29 cellular contexts compared by ENCODE assay signal in genomic region chr20:39445095-39445494, GRCh38.
"Had no signal": no experiment of that assay in that cellular context is flagged by ENCODE, and none has a peak within 500 bp of the region (broad histone marks: within the 10 kb centered on the region; RNA-seq: fewer than 3 reads in every experiment).

No MANE protein-coding gene starts in this region.

- H3K36me3 Mint-ChIP-seq: stimulated activated effector memory CD8-positive, alpha-beta T cell treated with anti-CD3 and anti-CD28 coated beads, Interleukin-12 subunit alpha, Interleukin-12 subunit beta, amount 100 ng/mL, for 72 hours; stimulated activated memory B cell treated with anti-CD40 and anti-IgM and Interleukin-4, amounts not matched to agents 10 μg/mL and 1 μg/mL and 100 μg/mL, for 72 hours; stimulated activated naive B cell treated with anti-CD40 and anti-IgM and Interleukin-4, amounts not matched to agents 10 μg/mL and 1 μg/mL and 100 μg/mL, for 72 hours; type B pancreatic cell had no signal

- FAIRE-seq: urothelium cell line had no signal

- H3K4me3 Mint-ChIP-seq: stimulated activated effector memory CD8-positive, alpha-beta T cell treated with anti-CD3 and anti-CD28 coated beads, Interleukin-12 subunit alpha, Interleukin-12 subunit beta, amount 100 ng/mL, for 72 hours; stimulated activated memory B cell treated with anti-CD40 and anti-IgM and Interleukin-4, amounts not matched to agents 10 μg/mL and 1 μg/mL and 100 μg/mL, for 72 hours; stimulated activated naive B cell treated with anti-CD40 and anti-IgM and Interleukin-4, amounts not matched to agents 10 μg/mL and 1 μg/mL and 100 μg/mL, for 72 hours; stimulated activated naive CD8-positive, alpha-beta T cell treated with anti-CD3 and anti-CD28 coated beads, Interleukin-15, amount 100 ng/mL, for 72 hours; stimulated activated naive CD8-positive, alpha-beta T cell treated with anti-CD3 and anti-CD28 coated beads, Interleukin-15, Interleukin-2, amounts not matched to agents 100 ng/mL and 50 ng/mL, for 24 hours; type B pancreatic cell had no signal

- H3K4me1 Mint-ChIP-seq: stimulated activated effector memory CD8-positive, alpha-beta T cell treated with anti-CD3 and anti-CD28 coated beads, Interleukin-12 subunit alpha, Interleukin-12 subunit beta, amount 100 ng/mL, for 72 hours; stimulated activated memory B cell treated with anti-CD40 and anti-IgM and Interleukin-4, amounts not matched to agents 10 μg/mL and 1 μg/mL and 100 μg/mL, for 72 hours; stimulated activated naive B cell treated with anti-CD40 and anti-IgM and Interleukin-4, amounts not matched to agents 10 μg/mL and 1 μg/mL and 100 μg/mL, for 72 hours; stimulated activated naive CD8-positive, alpha-beta T cell treated with anti-CD3 and anti-CD28 coated beads, Interleukin-15, amount 100 ng/mL, for 72 hours had no signal

- H3K4me3 ChIP-seq: stomach, suprapubic skin, testis, thoracic aorta, thyroid gland, tibial artery, tibial nerve, transverse colon, upper lobe of left lung, upper lobe of right lung, uterus, vagina had no signal

- H3K4me1 ChIP-seq: stomach, suprapubic skin, testis, thyroid gland, tibial artery, tibial nerve, transverse colon, upper lobe of left lung, upper lobe of right lung, uterus, vagina had no signal

- H3K27me3 Mint-ChIP-seq: stimulated activated memory B cell treated with anti-CD40 and anti-IgM and Interleukin-4, amounts not matched to agents 10 μg/mL and 1 μg/mL and 100 μg/mL, for 72 hours; stimulated activated naive CD8-positive, alpha-beta T cell treated with anti-CD3 and anti-CD28 coated beads, Interleukin-15, amount 100 ng/mL, for 72 hours; type B pancreatic cell had no signal

- H3K27ac ChIP-seq: stomach, suprapubic skin, testis, thoracic aorta, thyroid gland, tibial artery, tibial nerve, transverse colon, upper lobe of left lung, upper lobe of right lung, uterus, vagina had no signal

- H3K27me3 ChIP-seq: stomach, suprapubic skin, testis, thyroid gland, tibial artery, tibial nerve, transverse colon, upper lobe of left lung, upper lobe of right lung, uterus, vagina had no signal

- H3K27ac Mint-ChIP-seq: stimulated activated effector memory CD8-positive, alpha-beta T cell treated with anti-CD3 and anti-CD28 coated beads, Interleukin-12 subunit alpha, Interleukin-12 subunit beta, amount 100 ng/mL, for 72 hours; stimulated activated memory B cell treated with anti-CD40 and anti-IgM and Interleukin-4, amounts not matched to agents 10 μg/mL and 1 μg/mL and 100 μg/mL, for 72 hours; stimulated activated naive B cell treated with anti-CD40 and anti-IgM and Interleukin-4, amounts not matched to agents 10 μg/mL and 1 μg/mL and 100 μg/mL, for 72 hours; stimulated activated naive CD8-positive, alpha-beta T cell treated with anti-CD3 and anti-CD28 coated beads, Interleukin-15, amount 100 ng/mL, for 72 hours; stimulated activated naive CD8-positive, alpha-beta T cell treated with anti-CD3 and anti-CD28 coated beads, Interleukin-15, Interleukin-2, amounts not matched to agents 100 ng/mL and 50 ng/mL, for 24 hours; type B pancreatic cell had no signal

- ATAC-seq: stimulated activated effector memory CD8-positive, alpha-beta T cell treated with anti-CD3 and anti-CD28 coated beads, Interleukin-12 subunit alpha, Interleukin-12 subunit beta, amount 100 ng/mL, for 72 hours; stimulated activated memory B cell treated with anti-CD40 and anti-IgM and Interleukin-4, amounts not matched to agents 10 μg/mL and 1 μg/mL and 100 μg/mL, for 72 hours; stimulated activated naive B cell treated with anti-CD40 and anti-IgM and Interleukin-4, amounts not matched to agents 10 μg/mL and 1 μg/mL and 100 μg/mL, for 72 hours; stimulated activated naive CD8-positive, alpha-beta T cell treated with anti-CD3 and anti-CD28 coated beads, Interleukin-15, amount 100 ng/mL, for 72 hours; stimulated activated naive CD8-positive, alpha-beta T cell treated with anti-CD3 and anti-CD28 coated beads, Interleukin-15, Interleukin-2, amounts not matched to agents 100 U/mL and 50 U/mL, for 24 hours; upper lobe of right lung had no signal

- DNase-seq: stimulated activated CD4-positive, alpha-beta T cell treated with anti-CD3 and anti-CD28 coated beads, Interleukin-2, amount 100 ng/mL, for 48 hours; stimulated activated CD4-positive, alpha-beta T cell treated with anti-CD3 and anti-CD28 coated beads, Interleukin-4, amount 100 ng/mL, for 1 hour; stimulated activated CD4-positive, alpha-beta T cell treated with anti-CD3 and anti-CD28 coated beads, Interleukin-4, amount 100 ng/mL, for 24 hours; stimulated activated CD4-positive, alpha-beta T cell treated with anti-CD3 and anti-CD28 coated beads, Interleukin-4, amount 100 ng/mL, for 4 hours; stimulated activated CD8-positive, alpha-beta memory T cell treated with anti-CD3 and anti-CD28 coated beads, Interleukin-4, amount 100 ng/mL, for 48 hours; stimulated activated naive B cell treated with anti-CD40 and anti-IgM and Interleukin-4, amounts not matched to agents 10 μg/mL and 1 μg/mL and 100 μg/mL, for 72 hours; stimulated activated naive CD4-positive, alpha-beta T cell; stimulated activated naive CD4-positive, alpha-beta T cell treated with Interleukin-2 at 50 U/mL for 16 hours; stimulated activated naive CD8-positive, alpha-beta T cell treated with anti-CD3 and anti-CD28 coated beads, Interleukin-15, amount 100 ng/mL, for 72 hours; stimulated activated naive CD8-positive, alpha-beta T cell treated with anti-CD3 and anti-CD28 coated beads, Interleukin-15, Interleukin-2, amounts not matched to agents 100 U/mL and 50 U/mL, for 24 hours; stomach; substantia nigra; testis; thyroid gland; tibial artery; transverse colon; trophoblast cell; upper lobe of left lung; upper lobe of right lung; uterus had no signal

- H3K9me3 ChIP-seq: stomach, suprapubic skin, testis, thoracic aorta, thyroid gland, tibial artery, tibial nerve, transverse colon, upper lobe of left lung, upper lobe of right lung, uterus, vagina had no signal

- H3K36me3 ChIP-seq: stomach, suprapubic skin, thoracic aorta, thyroid gland, tibial artery, tibial nerve, transverse colon, upper lobe of left lung, upper lobe of right lung, uterus, vagina had no signal

- H3K9me3 Mint-ChIP-seq: stimulated activated memory B cell treated with anti-CD40 and anti-IgM and Interleukin-4, amounts not matched to agents 10 μg/mL and 1 μg/mL and 100 μg/mL, for 72 hours; type B pancreatic cell had no signal
